9 cellular contexts compared by ENCODE assay signal in genomic region chr10:128209862-128210214, GRCh38.
DNase-seq lines count a peak whose midpoint lies in the region; TF ChIP-seq lines count a peak whose summit lies in the region.
"Had no signal": no experiment of that assay in that cellular context is flagged by ENCODE, and none has a peak within 500 bp of the region (broad histone marks: within the 10 kb centered on the region; RNA-seq: fewer than 3 reads in every experiment).

No MANE protein-coding gene starts in this region.

- H3K27me3 ChIP-seq in effector memory CD4-positive, alpha-beta T cell (replicated peaks; ENCODE audit: control insufficient read depth, insufficient read depth, low read length, poor library complexity, severe bottlenecking), result no peaks in the 10 kb centered on the region
- H3K27me3 ChIP-seq in ovary, result no peaks in the 10 kb centered on the region
- H3K27me3 ChIP-seq: thyroid gland had no signal

- H3K36me3 ChIP-seq in effector memory CD4-positive, alpha-beta T cell (ENCODE audit: control insufficient read depth, insufficient read depth, low read length), result no peaks in the 10 kb centered on the region
- H3K36me3 ChIP-seq in ovary, result no peaks in the 10 kb centered on the region
- H3K36me3 ChIP-seq: thyroid gland had no signal

- H3K9me3 ChIP-seq in effector memory CD4-positive, alpha-beta T cell (ENCODE audit: control insufficient read depth, low read length), result no peaks in the 10 kb centered on the region
- no peaks in the 10 kb centered on the region for H3K9me3 ChIP-seq in ovary
- H3K9me3 ChIP-seq: thyroid gland had no signal

- DNase-seq in CD1c-positive myeloid dendritic cell (ENCODE audit: extremely low spot score), result peak; percentile 9
- DNase-seq in LNCaP clone FGC (ENCODE audit: low read depth), result no peak
- DNase-seq in effector memory CD4-positive, alpha-beta T cell, result no peak
- DNase-seq in ovary, result no peak
- DNase-seq in NCI-H1105 (lab: John Stamatoyannopoulos, UW), result no peak
- no peak for DNase-seq in NOMO-1 treated with DMSO at 0.1 percent for 48 hours (lab: John Stamatoyannopoulos, UW; ENCODE audit: unreplicated experiment)
- DNase-seq in KG1 (lab: John Stamatoyannopoulos, UW), result no peak
- DNase-seq in NK-92 treated with Interleukin-12 subunit alpha and Interleukin-12 subunit beta, amount 100 ng/mL, for 24 hours (lab: John Stamatoyannopoulos, UW), result no peak

- peak overlapping the region; percentile 73 for H3K27ac ChIP-seq in effector memory CD4-positive, alpha-beta T cell (ENCODE audit: insufficient read depth, low read length, poor library complexity, severe bottlenecking)
- no peak overlapping the region for H3K27ac ChIP-seq in ovary

- H3K4me1 ChIP-seq in effector memory CD4-positive, alpha-beta T cell (ENCODE audit: control insufficient read depth, insufficient read depth, low read length, poor library complexity, severe bottlenecking), result peaks cover 3% of the 10 kb centered on the region
- peaks cover 1% of the 10 kb centered on the region for H3K4me1 ChIP-seq in ovary (ENCODE audit: insufficient read depth)

- H3K4me3 ChIP-seq in LNCaP clone FGC (ENCODE audit: low read depth, low read length) (peak overlapping the region; percentile 56), ovary (peak overlapping the region; percentile 44)
- H3K4me3 ChIP-seq in effector memory CD4-positive, alpha-beta T cell (ENCODE audit: insufficient read depth, low read depth, low read length, poor library complexity, severe bottlenecking), result peak overlapping the region; percentile 92

- TF ChIP-seq EP300 in ovary (IDR thresholded peaks at IDR 0.05), result no peak

- TF ChIP-seq CTCF in LNCaP clone FGC (IDR thresholded peaks at IDR 0.05; ENCODE audit: control insufficient read depth, extremely low read depth, insufficient read depth) (no peak), ovary (IDR thresholded peaks at IDR 0.05) (no peak)

- 39 to 54% (median 41%) methylated on average over 13 of the region's 13 CpGs for WGBS in ovary, 3 donors

- TF ChIP-seq POLR2A in ovary (IDR thresholded peaks at IDR 0.05), result no peak

- intact Hi-C loops in ovary (cut with DNase I), result no loop called here
